ENCODE assay signal across 24 cellular contexts in genomic region chr7:7235347-7235746, GRCh38. TPM values are rescaled to one million over a fixed set of nuclear protein-coding genes. Genes with fewer than 3 reads are reported as not detected.
DNase-seq lines count a peak whose midpoint lies in the region; ATAC-seq and TF ChIP-seq lines count a peak whose summit lies in the region.
"Had no signal": no experiment of that assay in that cellular context is flagged by ENCODE, and none has a peak within 500 bp of the region (broad histone marks: within the 10 kb centered on the region; RNA-seq: fewer than 3 reads in every experiment).

No MANE protein-coding gene starts in this region.

- no peaks in the 10 kb centered on the region for H3K9me2 ChIP-seq in OCI-LY7 (ENCODE audit: insufficient read depth, low read length)

- H3K36me3 ChIP-seq in breast epithelium (no peaks in the 10 kb centered on the region), iPS-20b (ENCODE audit: insufficient read depth, low read depth, low read length) (peaks cover 45% of the 10 kb centered on the region), aorta (ENCODE audit: control insufficient read depth in 1 of 2, insufficient read depth in 2 of 2, low read length in 1 of 2) (no peaks in the 10 kb centered on the region), OCI-LY7 (ENCODE audit: insufficient read depth, low read length) (peaks cover 55% of the 10 kb centered on the region)

- TF ChIP-seq CTCF in MCF 10A (IDR thresholded peaks at IDR 0.05; ENCODE audit: unreplicated experiment) (no peak), breast epithelium (IDR thresholded peaks at IDR 0.05) (no peak), type B pancreatic cell (conservative IDR thresholded peaks at IDR 0.05) (no peak), OCI-LY7 (conservative IDR thresholded peaks at IDR 0.05; ENCODE audit: low read length) (no peak)

- H3K27me3 Mint-ChIP-seq in MCF 10A (ENCODE audit: insufficient read depth, unreplicated experiment) (no peaks in the 10 kb centered on the region), type B pancreatic cell (no peaks in the 10 kb centered on the region)
- no peaks in the 10 kb centered on the region for H3K27me3 Mint-ChIP-seq in activated T-helper 17 cell treated with anti-CD3 and anti-CD28 coated beads, Interleukin-2, amount 50 U/mL, for 72 hours
- H3K27me3 Mint-ChIP-seq: CD4-positive, alpha-beta T cell had no signal

- H3K9me3 Mint-ChIP-seq in MCF 10A (ENCODE audit: unreplicated experiment) (peaks cover 19% of the 10 kb centered on the region), type B pancreatic cell (no peaks in the 10 kb centered on the region)
- H3K9me3 Mint-ChIP-seq in activated T-helper 17 cell treated with anti-CD3 and anti-CD28 coated beads, Interleukin-2, amount 50 U/mL, for 72 hours = peaks cover 3% of the 10 kb centered on the region

- H3K4me3 Mint-ChIP-seq in MCF 10A (ENCODE audit: unreplicated experiment) = no peak overlapping the region
- H3K4me3 Mint-ChIP-seq in activated T-helper 17 cell treated with anti-CD3 and anti-CD28 coated beads, Interleukin-2, amount 50 U/mL, for 72 hours = no peak overlapping the region
- H3K4me3 Mint-ChIP-seq in type B pancreatic cell = no peak overlapping the region
- H3K4me3 Mint-ChIP-seq: CD4-positive, alpha-beta T cell had no signal

- no peak for ATAC-seq in activated T-helper 17 cell treated with anti-CD3 and anti-CD28 coated beads, Interleukin-2, amount 50 U/mL, for 72 hours (replicated peaks)
- ATAC-seq in aorta (ENCODE audit: low FRiP score) = no peak
- ATAC-seq: Right ventricle myocardium inferior had no signal

- H3K4me1 ChIP-seq in breast epithelium (no peaks in the 10 kb centered on the region), iPS-20b (ENCODE audit: insufficient read depth, low read length) (peaks cover 38% of the 10 kb centered on the region), aorta (ENCODE audit: control insufficient read depth in 1 of 2, insufficient read depth in 2 of 2, low read length in 2 of 2) (no peaks in the 10 kb centered on the region), OCI-LY7 (ENCODE audit: insufficient read depth, low read length, poor library complexity, severe bottlenecking) (no peaks in the 10 kb centered on the region)
- H3K4me1 ChIP-seq: BLaER1, SJSA1 had no signal

- POLR2A ChIA-PET in MCF 10A (lab: Yijun Ruan, JAX) (interaction anchor here (0.7 kb wide), 1 partner anchor 114 kb away, joined by 4 read pairs; no protein-coding TSS in a partner anchor), OCI-LY7 (lab: Charles Lee) (interaction anchor here (1.0 to 1.8 kb wide), 2 partner anchors 10 to 15 kb away, joined by 3 to 6 read pairs; no protein-coding TSS in a partner anchor)

- no TSS peak for BruUV-seq in MCF 10A (replicated peaks; lab: Mats Ljungman, UMichigan)
- BruUV-seq in OCI-LY7 (replicated peaks; lab: Mats Ljungman, UMichigan) = no TSS peak

- no peaks in the 10 kb centered on the region for H3K9me3 ChIP-seq in breast epithelium
- H3K9me3 ChIP-seq in iPS-20b (ENCODE audit: insufficient read depth, low read depth, low read length) = peaks cover 6% of the 10 kb centered on the region; the same call in 1 of the 2 replicates
- no peaks in the 10 kb centered on the region for H3K9me3 ChIP-seq in aorta (ENCODE audit: control insufficient read depth, low read length)
- H3K9me3 ChIP-seq in OCI-LY7 (ENCODE audit: low read length) = peaks cover 17% of the 10 kb centered on the region; the same call in 1 of the 2 replicates
- H3K9me3 ChIP-seq: SJSA1 had no signal

- no peak overlapping the region for H3K27ac ChIP-seq in breast epithelium
- peak overlapping the region; percentile 43 for H3K27ac ChIP-seq in iPS-20b (ENCODE audit: low read length)
- H3K27ac ChIP-seq in aorta (ENCODE audit: low read depth in 1 of 2, low read length in 2 of 2) = no peak overlapping the region
- H3K27ac ChIP-seq in OCI-LY7 (ENCODE audit: low read depth, low read length, poor library complexity, severe bottlenecking) = no peak overlapping the region
- H3K27ac ChIP-seq: 22Rv1, BLaER1, HL-60, SJSA1 had no signal

- 0 out of 2 replicates have a peak, but pooled peaks cover under 1% of the 10 kb centered on the region for H3K79me2 ChIP-seq in OCI-LY7 (ENCODE audit: insufficient read depth, low read depth, low read length)

- H2AFZ ChIP-seq in OCI-LY7 (ENCODE audit: low read length) = no peak overlapping the region

- WGBS in aorta, 2 donors = 77 to 79% methylated on average over 3 of the region's 3 CpGs

- H3K4me2 ChIP-seq in OCI-LY7 (ENCODE audit: low read length) = no peak overlapping the region
- H3K4me2 ChIP-seq: BLaER1 had no signal

- DNase-seq in MCF 10A (ENCODE audit: unreplicated experiment) (no peak), breast epithelium (ENCODE audit: low spot score in 2 of 2) (no peak), type B pancreatic cell (ENCODE audit: extremely low spot score, unreplicated experiment) (no peak), aorta (no peak), OCI-LY7 (ENCODE audit: low spot score) (no peak), EL (no peak)
- DNase-seq: ACHN; CD4-positive, alpha-beta T cell; COR-L47; DMS79; Karpas-422; NCI-H1694; NCI-H2081 treated with DMSO at 0.1 percent for 48 hours; NCI-H2171 treated with DMSO at 0.1 percent for 48 hours; NCI-H524 treated with DMSO at 0.1 percent for 48 hours; NCI-H82; OCI-M1 had no signal

- no peak for TF ChIP-seq POLR2A in breast epithelium (IDR thresholded peaks at IDR 0.05)

- H3K27me3 ChIP-seq in breast epithelium = no peaks in the 10 kb centered on the region
- H3K27me3 ChIP-seq in iPS-20b (ENCODE audit: insufficient read depth, low read length) = no peaks in the 10 kb centered on the region
- no peaks in the 10 kb centered on the region for H3K27me3 ChIP-seq in aorta (ENCODE audit: control insufficient read depth in 1 of 2, insufficient read depth in 2 of 2, low read length in 1 of 2)
- H3K27me3 ChIP-seq: BLaER1, SJSA1 had no signal

- H4K20me1 ChIP-seq in OCI-LY7 (ENCODE audit: insufficient read depth, low read length) = no peaks in the 10 kb centered on the region
- H4K20me1 ChIP-seq: BLaER1 had no signal

- H3K9ac ChIP-seq in iPS-20b (ENCODE audit: low read depth, low read length) = no peak overlapping the region
- H3K9ac ChIP-seq: BLaER1 had no signal

- H3K4me1 Mint-ChIP-seq in MCF 10A (ENCODE audit: insufficient read depth, unreplicated experiment) = peaks cover 12% of the 10 kb centered on the region
- peaks cover 19% of the 10 kb centered on the region for H3K4me1 Mint-ChIP-seq in activated T-helper 17 cell treated with anti-CD3 and anti-CD28 coated beads, Interleukin-2, amount 50 U/mL, for 72 hours
- peaks cover 18% of the 10 kb centered on the region for H3K4me1 Mint-ChIP-seq in type B pancreatic cell (ENCODE audit: unreplicated experiment)

- intact Hi-C loops in MCF 10A (cut with micrococcal nuclease) (no loop called here), breast epithelium (cut with DNase I; ENCODE audit: low total_unique reads) (no loop called here), aorta (cut with DNase I) (no loop called here), OCI-LY7 (cut with micrococcal nuclease; ENCODE audit: unreplicated experiment) (no loop called here)

- H3K4me3 ChIP-seq in breast epithelium (no peak overlapping the region), iPS-20b (ENCODE audit: low read length) (no peak overlapping the region), aorta (ENCODE audit: low read length in 2 of 2) (no peak overlapping the region), OCI-LY7 (ENCODE audit: low read depth, low read length, poor library complexity, severe bottlenecking) (no peak overlapping the region)
- H3K4me3 ChIP-seq: BLaER1, SJSA1 had no signal

- CTCF ChIA-PET in MCF 10A (lab: Yijun Ruan, JAX) (no interaction called here), OCI-LY7 (lab: Charles Lee; ENCODE audit: unreplicated experiment) (no interaction called here)

- H3K36me3 Mint-ChIP-seq in MCF 10A (ENCODE audit: insufficient read depth, unreplicated experiment) = peaks cover 39% of the 10 kb centered on the region
- H3K36me3 Mint-ChIP-seq in activated T-helper 17 cell treated with anti-CD3 and anti-CD28 coated beads, Interleukin-2, amount 50 U/mL, for 72 hours (ENCODE audit: low read depth) = peaks cover 94% of the 10 kb centered on the region
- peaks cover 24% of the 10 kb centered on the region for H3K36me3 Mint-ChIP-seq in type B pancreatic cell

- H3K27ac Mint-ChIP-seq in MCF 10A (ENCODE audit: low read depth, unreplicated experiment) = peak overlapping the region; percentile 2
- peak overlapping the region; percentile 42 for H3K27ac Mint-ChIP-seq in activated T-helper 17 cell treated with anti-CD3 and anti-CD28 coated beads, Interleukin-2, amount 50 U/mL, for 72 hours
- peak overlapping the region; percentile 32 for H3K27ac Mint-ChIP-seq in type B pancreatic cell
- H3K27ac Mint-ChIP-seq: CD4-positive, alpha-beta T cell had no signal

RNA-seq across cellular contexts. Expression of gene C1GALT1, which starts 53.0 kb away (rescaled TPM):
- 30.9 and 39.6 TPM in 2 replicates for total RNA-seq in MCF 10A (2022)
- 10 to 100 TPM; 30.8 to 35.5 (median 34.7) TPM for total RNA-seq in breast epithelium
- 10 to 100 TPM; 40.9 to 47.2 TPM for total RNA-seq in activated T-helper 17 cell treated with anti-CD3 and anti-CD28 coated beads, Interleukin-2, amount 50 U/mL, for 72 hours
- total RNA-seq in type B pancreatic cell (ENCODE audit: low replicate concordance) = 48.8 and 58.8 TPM in 2 replicates
- total RNA-seq in aorta = 10 to 100 TPM; 21.9 to 43.8 TPM
- 1 to 10 TPM; 3.4 to 5.0 TPM for polyA plus RNA-seq in aorta
- total RNA-seq in OCI-LY7 (2014; rRNA removed; shearing (Covaris generic)) = 18.9 and 28.9 TPM in 2 replicates
- total RNA-seq in OCI-LY7 (2022) = 30.0 and 31.6 TPM in 2 replicates
